30 cellular contexts compared by ENCODE assay signal in the genomic region with DNA sequence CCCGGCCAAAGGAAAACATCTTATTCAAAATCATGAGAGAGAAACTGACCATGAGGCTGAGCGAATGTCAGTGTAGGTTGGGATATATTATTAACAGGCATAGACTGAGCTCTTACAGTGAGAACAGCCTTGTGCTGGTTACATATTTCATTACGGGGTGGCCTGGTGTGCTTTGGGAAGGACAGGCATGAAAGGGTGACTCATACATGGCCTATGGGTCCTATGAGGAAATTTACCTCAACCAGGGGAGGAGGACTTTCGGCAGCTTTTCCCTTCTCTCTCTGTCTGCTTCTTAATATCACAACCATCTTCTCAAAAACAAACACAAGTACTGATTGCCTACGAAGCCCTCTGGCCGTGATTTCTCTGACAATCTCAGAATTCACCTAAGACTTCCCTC.
"Had no signal": no experiment of that assay in that cellular context is flagged by ENCODE, and none has a peak within 500 bp of the region (broad histone marks: within the 10 kb centered on the region; RNA-seq: fewer than 3 reads in every experiment).

No MANE protein-coding gene starts in this region.

- H3K27me3 ChIP-seq: adrenal gland, gastrocnemius medialis, hepatocyte, pancreas, uterus had no signal

- H3K36me3 ChIP-seq: adrenal gland, gastrocnemius medialis, pancreas, prostate gland, uterus had no signal

- H2AFZ ChIP-seq: hepatocyte had no signal

- H3K4me2 ChIP-seq: hepatocyte, smooth muscle cell had no signal

- H3K4me1 ChIP-seq: adrenal gland, gastrocnemius medialis, pancreas, prostate gland, uterus had no signal

- H3K27ac ChIP-seq: adrenal gland, gastrocnemius medialis, hepatocyte, pancreas, prostate gland, uterus had no signal

- H3K9me3 ChIP-seq: adrenal gland, gastrocnemius medialis, pancreas, prostate gland, uterus had no signal

- H3K4me3 ChIP-seq: adrenal gland, gastrocnemius medialis, hepatocyte, pancreas, prostate gland, smooth muscle cell, uterus had no signal

- H3K79me2 ChIP-seq: hepatocyte had no signal

- DNase-seq: activated CD4-positive, alpha-beta T cell treated with anti-CD3 and anti-CD28 coated beads for 4 hours; activated CD4-positive, alpha-beta T cell treated with anti-CD3 and anti-CD28 coated beads, Interleukin-2, amount 50 U/mL, for 4 hours; activated effector memory CD4-positive, alpha-beta T cell treated with Interleukin-2 at 50 U/mL for 16 hours; activated naive CD4-positive, alpha-beta T cell treated with Interleukin-2 at 50 U/mL for 16 hours; activated naive CD8-positive, alpha-beta T cell treated with anti-CD3 and anti-CD28 coated beads for 36 hours; activated T-cell treated with anti-CD3 and anti-CD28 coated beads for 4 hours; adrenal gland; aorta; central memory CD4-positive, alpha-beta T cell; dermis blood vessel endothelial cell; effector CD4-positive, alpha-beta T cell; gastrocnemius medialis; glutamatergic neuron; left cardiac atrium; left ventricle myocardium superior; naive thymus-derived CD8-positive, alpha-beta T cell; nucleus accumbens; pancreas; retina; stimulated activated CD4-positive, alpha-beta T cell treated with anti-CD3 and anti-CD28 coated beads, Interleukin-1b, Interleukin-23, amount 100 ng/mL, for 48 hours; stimulated activated CD4-positive, alpha-beta T cell treated with anti-CD3 and anti-CD28 coated beads, Interleukin-4, amount 100 ng/mL, for 4 hours; stimulated activated CD8-positive, alpha-beta memory T cell treated with anti-CD3 and anti-CD28 coated beads, Interleukin-4, amount 100 ng/mL, for 48 hours; stimulated activated naive CD8-positive, alpha-beta T cell treated with anti-CD3 and anti-CD28 coated beads, Interleukin-15, amount 100 ng/mL, for 72 hours; substantia nigra; uterus had no signal

- ATAC-seq: gastrocnemius medialis; left cardiac atrium; left ventricle myocardium superior; naive thymus-derived CD8-positive, alpha-beta T cell; pancreas; sciatic nerve; stimulated activated memory B cell treated with anti-CD40 and anti-IgM and Interleukin-4, amounts not matched to agents 10 μg/mL and 1 μg/mL and 100 μg/mL, for 72 hours; stimulated activated naive CD8-positive, alpha-beta T cell treated with anti-CD3 and anti-CD28 coated beads, Interleukin-15, amount 100 ng/mL, for 72 hours had no signal
